In genomic region chr22:39098026-39098425, GRCh38 we compare ENCODE assay signal across 10 cellular contexts. TPM values are rescaled to one million over a fixed set of nuclear protein-coding genes. Genes with fewer than 3 reads are reported as not detected.
DNase-seq lines count a peak whose midpoint lies in the region; ATAC-seq, FAIRE-seq and TF ChIP-seq lines count a peak whose summit lies in the region.
"Had no signal": no experiment of that assay in that cellular context is flagged by ENCODE, and none has a peak within 500 bp of the region (broad histone marks: within the 10 kb centered on the region; RNA-seq: fewer than 3 reads in every experiment).

No MANE protein-coding gene starts in this region.

- no peaks in the 10 kb centered on the region for H3K36me3 Mint-ChIP-seq in CD4-positive, alpha-beta T cell (ENCODE audit: low read depth)
- H3K36me3 Mint-ChIP-seq in WTC11 (no peaks in the 10 kb centered on the region), memory B cell (no peaks in the 10 kb centered on the region)

- POLR2A ChIA-PET in CD4-positive, alpha-beta T cell (lab: Charles Lee), result no interaction called here
- POLR2A ChIA-PET in WTC11 (lab: Charles Lee), result interaction anchor here (0.6 to 0.8 kb wide), 2 partner anchors 28 to 139 kb away, joined by 3 to 6 read pairs; no protein-coding TSS in a partner anchor

- in situ Hi-C loops in GM13977 (cut with MboI; ENCODE audit: low pct_unique_long_range_greater_than_20kb, low sequenced_read_pairs, unreplicated experiment), result no loop called here

- ATAC-seq in CD4-positive, alpha-beta T cell (ENCODE audit: poor library complexity), result no peak
- ATAC-seq in WTC11 (peak; percentile 94), memory B cell (ENCODE audit: low read depth) (no peak)

- FAIRE-seq in D721Med (lab: Jason Lieb, UNC), result no peak
- FAIRE-seq: astrocyte had no signal

- H3K9me3 Mint-ChIP-seq in CD4-positive, alpha-beta T cell, result no peaks in the 10 kb centered on the region
- H3K9me3 Mint-ChIP-seq in WTC11 (no peaks in the 10 kb centered on the region), memory B cell (no peaks in the 10 kb centered on the region)

- H3K27me3 Mint-ChIP-seq in CD4-positive, alpha-beta T cell, result no peaks in the 10 kb centered on the region
- H3K27me3 Mint-ChIP-seq in WTC11 (ENCODE audit: low read depth) (no peaks in the 10 kb centered on the region), memory B cell (no peaks in the 10 kb centered on the region)

- H3K27me3 ChIP-seq in CD4-positive, alpha-beta T cell (ENCODE audit: control insufficient read depth, insufficient read depth, low read length), result no peaks in the 10 kb centered on the region

- H3K4me1 Mint-ChIP-seq in CD4-positive, alpha-beta T cell (ENCODE audit: low read depth), result peaks cover 60% of the 10 kb centered on the region
- peaks cover 45% of the 10 kb centered on the region for H3K4me1 Mint-ChIP-seq in WTC11
- peaks cover 36% of the 10 kb centered on the region for H3K4me1 Mint-ChIP-seq in memory B cell

- peak; percentile 39 for TF ChIP-seq POLR2A in GM15510 (IDR thresholded peaks at IDR 0.05; ENCODE audit: borderline replicate concordance, extremely low read depth, insufficient read length)
- no peak for TF ChIP-seq POLR2A in erythroblast (IDR thresholded peaks at IDR 0.05; ENCODE audit: low read length)

- CTCF ChIA-PET in CD4-positive, alpha-beta T cell (lab: Charles Lee), result interaction anchor here (1.1 kb wide), 1 partner anchor 95 kb away, joined by 3 read pairs; no protein-coding TSS in a partner anchor
- CTCF ChIA-PET in WTC11 (lab: Charles Lee), result interaction anchor here (0.8 to 1.7 kb wide), 5 partner anchors 16 to 95 kb away, joined by 3 to 11 read pairs (median 5); no protein-coding TSS in a partner anchor

- no peaks in the 10 kb centered on the region for H3K9me3 ChIP-seq in CD4-positive, alpha-beta T cell (ENCODE audit: control insufficient read depth, low read length)
- H3K9me3 ChIP-seq: thoracic aorta had no signal

- no peak for DNase-seq in CD4-positive, alpha-beta T cell
- peak; percentile 60 for DNase-seq in WTC11 (ENCODE audit: low spot score)
- no peak for DNase-seq in memory B cell (ENCODE audit: low spot score in 2 of 2)
- no peak for DNase-seq in erythroblast (lab: John Stamatoyannopoulos, UW)
- no peak for DNase-seq in D721Med (ENCODE audit: insufficient read length, low spot score)
- no peak for DNase-seq in GM13977 (ENCODE audit: low spot score)
- DNase-seq in activated CD4-positive, alpha-beta T cell treated with anti-CD3 and anti-CD28 coated beads for 1 hour, result no peak

- H3K4me3 Mint-ChIP-seq in CD4-positive, alpha-beta T cell, result no peak overlapping the region
- H3K4me3 Mint-ChIP-seq in WTC11 (no peak overlapping the region), memory B cell (peak overlapping the region; percentile 14)

- H3K27ac Mint-ChIP-seq in CD4-positive, alpha-beta T cell, result peak overlapping the region; percentile 99
- H3K27ac Mint-ChIP-seq in WTC11 (peak overlapping the region; percentile 54; the same call in 1 of the 2 replicates), memory B cell (peak overlapping the region; percentile 100)

- intact Hi-C loops in CD4-positive, alpha-beta T cell (cut with DNase I, micrococcal nuclease), result no loop called here

- TF ChIP-seq CTCF in CD4-positive, alpha-beta T cell (IDR thresholded peaks at IDR 0.05), result no peak
- TF ChIP-seq CTCF in WTC11 (IDR thresholded peaks at IDR 0.05) (no peak), D721Med (IDR thresholded peaks at IDR 0.05; ENCODE audit: insufficient read depth, missing control alignments) (no peak), GM13977 (IDR thresholded peaks at IDR 0.05; ENCODE audit: extremely low read depth, insufficient read depth, missing control alignments) (no peak)

- H3K27ac ChIP-seq in CD4-positive, alpha-beta T cell (ENCODE audit: low read depth, low read length), result peak overlapping the region; percentile 21
- H3K27ac ChIP-seq: thoracic aorta had no signal

TF ChIP-seq in WTC11, 78 proteins besides CTCF, POLR2A, EP300 and RAD21:
- TF ChIP-seq E2F5 (CRISPR knock-in tag; IDR thresholded peaks at IDR 0.05) (no peak), USF2 (CRISPR knock-in tag; IDR thresholded peaks at IDR 0.05) (peak; percentile 77), ZBTB21 (CRISPR knock-in tag; IDR thresholded peaks at IDR 0.05; ENCODE audit: borderline replicate concordance) (0 out of 2 replicates have a peak, but pooled peaks have one; percentile 22), USF1 (CRISPR knock-in tag; IDR thresholded peaks at IDR 0.05) (peak; percentile 83; the same call in 1 of the 2 replicates), MAX (CRISPR knock-in tag; IDR thresholded peaks at IDR 0.05) (peak; percentile 41; the same call in 1 of the 2 replicates), ZNF532 (CRISPR knock-in tag; IDR thresholded peaks at IDR 0.05; ENCODE audit: borderline replicate concordance) (no peak), ZNF416 (CRISPR knock-in tag; IDR thresholded peaks at IDR 0.05) (peak; percentile 84; the same call in 1 of the 2 replicates)

RNA-seq across cellular contexts. Expression of gene APOBEC3H, which starts 1.0 kb away (rescaled TPM):
- total RNA-seq in CD4-positive, alpha-beta T cell, result under 1 TPM; 0.67 to 0.85 TPM
- 0.42 to 0.80 TPM (median 0.66 TPM) in 3 replicates for total RNA-seq in WTC11 (2021)

RNA-seq across cellular contexts. Expression of gene APOBEC3G, which starts 21.0 kb away (rescaled TPM):
- 10 to 100 TPM; 18.8 to 20.6 TPM for total RNA-seq in CD4-positive, alpha-beta T cell
- 1.8 to 2.2 TPM (median 2.1 TPM) in 3 replicates for total RNA-seq in WTC11 (2021)

RNA-seq across cellular contexts. Expression of gene CBX7, which starts 54.5 kb away (rescaled TPM):
- total RNA-seq in CD4-positive, alpha-beta T cell, result 10 to 100 TPM; 48.6 to 49.1 TPM
- total RNA-seq in WTC11 (2021), result 10.6 to 11.1 TPM (median 10.6 TPM) in 3 replicates

RNA-seq across cellular contexts. Expression of gene APOBEC3F, which starts 57.4 kb away (rescaled TPM):
- total RNA-seq in CD4-positive, alpha-beta T cell, result 1 to 10 TPM; 4.3 to 6.5 TPM
- 8.7 to 13.1 TPM (median 11.0 TPM) in 3 replicates for total RNA-seq in WTC11 (2021)
